Comparison of ENCODE assay signal across 12 cellular contexts in genomic region chr7:94182066-94182465, GRCh38.
DNase-seq lines count a peak whose midpoint lies in the region; ATAC-seq and TF ChIP-seq lines count a peak whose summit lies in the region.
"Had no signal": no experiment of that assay in that cellular context is flagged by ENCODE, and none has a peak within 500 bp of the region (broad histone marks: within the 10 kb centered on the region; RNA-seq: fewer than 3 reads in every experiment).

No MANE protein-coding gene starts in this region.

- H2AFZ ChIP-seq in mesenchymal stem cell (ENCODE audit: low read depth, low read length): no peak overlapping the region

- peak overlapping the region; percentile 91 for H3K9ac ChIP-seq in mesenchymal stem cell (ENCODE audit: low read length)

- ATAC-seq in GM19395 (IDR thresholded peaks at IDR 0.05; ENCODE audit: unreplicated experiment): no peak
- ATAC-seq in GM18907 (IDR thresholded peaks at IDR 0.05; ENCODE audit: unreplicated experiment): no peak

- H3K14ac ChIP-seq in mesenchymal stem cell (ENCODE audit: low read length in 2 of 2): no peak overlapping the region

- H3K4ac ChIP-seq in mesenchymal stem cell (ENCODE audit: low read depth in 1 of 2, low read length in 2 of 2): peak overlapping the region in 1 of 2 experiments; percentile 2

- peak overlapping the region; percentile 66 for H2BK15ac ChIP-seq in mesenchymal stem cell (ENCODE audit: low read depth, poor library complexity, severe bottlenecking)

- TF ChIP-seq CTCF in prostate gland (IDR thresholded peaks at IDR 0.05): no peak

- peak overlapping the region; percentile 13 to 87 for H3K18ac ChIP-seq in mesenchymal stem cell (ENCODE audit: low read depth in 1 of 2, low read length in 2 of 2)

- 0% methylated on average over 1 of the region's 1 CpG for WGBS in mesenchymal stem cell
- 69% methylated on average over 1 of the region's 1 CpG for WGBS in prostate gland

- H3K4me3 ChIP-seq in mesenchymal stem cell (ENCODE audit: insufficient read depth in 1 of 2, low read depth in 1 of 2, low read length in 2 of 2): no peak overlapping the region
- no peak overlapping the region for H3K4me3 ChIP-seq in prostate gland
- H3K4me3 ChIP-seq: uterus had no signal

- TF ChIP-seq POLR2A in prostate gland (IDR thresholded peaks at IDR 0.05): no peak

- H4K91ac ChIP-seq in mesenchymal stem cell (ENCODE audit: low read length): peak overlapping the region; percentile 92

- H3K79me1 ChIP-seq in mesenchymal stem cell (replicated peaks; ENCODE audit: low read length, poor library complexity, severe bottlenecking): no peaks in the 10 kb centered on the region

- H2BK12ac ChIP-seq in mesenchymal stem cell (ENCODE audit: low read length in 2 of 2): peak overlapping the region; percentile 49 to 87

- no peak overlapping the region for H2BK5ac ChIP-seq in mesenchymal stem cell (ENCODE audit: low read depth, low read length, poor library complexity, severe bottlenecking)

- H3K9me3 ChIP-seq in mesenchymal stem cell (ENCODE audit: control insufficient read depth, low read length): peaks cover 1% of the 10 kb centered on the region
- H3K9me3 ChIP-seq in prostate gland: no peaks in the 10 kb centered on the region
- H3K9me3 ChIP-seq: Caco-2, uterus had no signal

- H3K4me2 ChIP-seq in mesenchymal stem cell (ENCODE audit: low read length, poor library complexity, severe bottlenecking): no peak overlapping the region

- no peaks in the 10 kb centered on the region for H3K27me3 ChIP-seq in mesenchymal stem cell (ENCODE audit: control insufficient read depth in 1 of 2, insufficient read depth in 1 of 2, low read length in 2 of 2)
- H3K27me3 ChIP-seq in prostate gland (replicated peaks; ENCODE audit: insufficient read depth): no peaks in the 10 kb centered on the region
- H3K27me3 ChIP-seq: uterus had no signal

- H2BK120ac ChIP-seq in mesenchymal stem cell (ENCODE audit: low read depth, low read length): no peak overlapping the region

- H3K23ac ChIP-seq in mesenchymal stem cell (ENCODE audit: low read length in 2 of 2): no peak overlapping the region

- H3K27ac ChIP-seq in mesenchymal stem cell (ENCODE audit: low read length, poor library complexity, severe bottlenecking): peak overlapping the region; percentile 15
- H3K27ac ChIP-seq in prostate gland: no peak overlapping the region

- peak overlapping the region; percentile 86 for H4K8ac ChIP-seq in mesenchymal stem cell (ENCODE audit: low read length)

- intact Hi-C loops in prostate gland (cut with DNase I): no loop called here

- H3K4me1 ChIP-seq in mesenchymal stem cell (ENCODE audit: control insufficient read depth, insufficient read depth, low read depth, low read length) (no peaks in the 10 kb centered on the region), prostate gland (replicated peaks) (no peaks in the 10 kb centered on the region)
- H3K4me1 ChIP-seq: uterus had no signal

- H3K36me3 ChIP-seq in mesenchymal stem cell (ENCODE audit: control insufficient read depth in 1 of 2, insufficient read depth in 2 of 2, low read depth in 1 of 2, low read length in 2 of 2) (no peaks in the 10 kb centered on the region), prostate gland (no peaks in the 10 kb centered on the region)
- H3K36me3 ChIP-seq: uterus had no signal

- no peak overlapping the region for H2AK5ac ChIP-seq in mesenchymal stem cell (ENCODE audit: low read length, severe bottlenecking)

- peak; percentile 66 for DNase-seq in AG20443 (ENCODE audit: low spot score)
- peak; percentile 40 for DNase-seq in NCI-H460 (ENCODE audit: extremely low read depth, low read depth)
- DNase-seq in dermis microvascular lymphatic vessel endothelial cell (ENCODE audit: low read depth in 2 of 2): peak; percentile 33 to 88
- peak; percentile 84 for DNase-seq in mesenchymal stem cell
- DNase-seq in prostate gland (ENCODE audit: low spot score): no peak
- DNase-seq in NK-92 (lab: John Stamatoyannopoulos, UW; ENCODE audit: unreplicated experiment): no peak
- DNase-seq: activated CD4-positive, alpha-beta T cell treated with anti-CD3 and anti-CD28 coated beads for 1 hour; Caco-2; NCI-H82; uterus had no signal

Comparison
In these comparisons a context has a peak if more than half of its experiments do, and no peak if none do; other contexts are left out.
1. DNase-seq: peak in AG20443 (single experiment), NCI-H460 (single experiment), dermis microvascular lymphatic vessel endothelial cell (2 of 2) and mesenchymal stem cell (single experiment); none in prostate gland (single experiment) and NK-92 (single experiment).